ENCODE assay signal across 10 cellular contexts in genomic region chr17:59621771-59622170, GRCh38. TPM values are rescaled to one million over a fixed set of nuclear protein-coding genes. Genes with fewer than 3 reads are reported as not detected.
DNase-seq lines count a peak whose midpoint lies in the region; ATAC-seq lines count a peak whose summit lies in the region.
"Had no signal": no experiment of that assay in that cellular context is flagged by ENCODE, and none has a peak within 500 bp of the region (broad histone marks: within the 10 kb centered on the region; RNA-seq: fewer than 3 reads in every experiment).

No MANE protein-coding gene starts in this region.

- no peak for ATAC-seq in activated T-cell treated with anti-CD3 and anti-CD28 coated beads, Interleukin-2, amount 50 U/mL, for 4 hours
- no peak for ATAC-seq in activated CD8-positive, alpha-beta T cell treated with anti-CD3 and anti-CD28 coated beads, Interleukin-2, amount 10 ng/mL, durations not matched to agents 7 days and 5 days
- no peak for ATAC-seq in stimulated activated naive B cell treated with anti-CD40 and anti-IgM and Interleukin-4, amounts not matched to agents 10 μg/mL and 1 μg/mL and 100 μg/mL, for 72 hours (replicated peaks)

- H3K27me3 Mint-ChIP-seq in activated T-cell treated with anti-CD3 and anti-CD28 coated beads, Interleukin-2, amount 50 U/mL, for 4 hours (ENCODE audit: low read depth): no peaks in the 10 kb centered on the region
- no peaks in the 10 kb centered on the region for H3K27me3 Mint-ChIP-seq in activated CD8-positive, alpha-beta T cell treated with anti-CD3 and anti-CD28 coated beads, Interleukin-2, amount 10 ng/mL, durations not matched to agents 7 days and 5 days (ENCODE audit: low read depth)
- H3K27me3 Mint-ChIP-seq in stimulated activated naive B cell treated with anti-CD40 and anti-IgM and Interleukin-4, amounts not matched to agents 10 μg/mL and 1 μg/mL and 100 μg/mL, for 72 hours: no peaks in the 10 kb centered on the region

- H3K9me3 ChIP-seq in iPS-15b (ENCODE audit: control insufficient read depth, insufficient read depth, low read length): no peaks in the 10 kb centered on the region

- DNase-seq in activated T-cell treated with anti-CD3 and anti-CD28 coated beads, Interleukin-2, amount 50 U/mL, for 4 hours: no peak
- no peak for DNase-seq in activated T-cell treated with anti-CD3 and anti-CD28 coated beads, Interleukin-2, amount 50 U/mL, for 1 hour
- DNase-seq in activated CD8-positive, alpha-beta T cell treated with anti-CD3 and anti-CD28 coated beads, Interleukin-2, amount 10 ng/mL, durations not matched to agents 7 days and 5 days: no peak
- DNase-seq in stimulated activated naive B cell treated with anti-CD40 and anti-IgM and Interleukin-4, amounts not matched to agents 10 μg/mL and 1 μg/mL and 100 μg/mL, for 72 hours: no peak
- DNase-seq in cerebellar cortex (ENCODE audit: low spot score) (no peak), ureter (ENCODE audit: low spot score) (no peak), 8988T (no peak)
- DNase-seq: HCEC 1CT, NCI-H526 treated with DMSO at 0.1 percent for 48 hours had no signal

- H3K4me3 ChIP-seq in iPS-15b (ENCODE audit: low read depth, low read length): peak overlapping the region; percentile 96

- no peaks in the 10 kb centered on the region for H3K9me3 Mint-ChIP-seq in activated T-cell treated with anti-CD3 and anti-CD28 coated beads, Interleukin-2, amount 50 U/mL, for 4 hours
- H3K9me3 Mint-ChIP-seq in activated CD8-positive, alpha-beta T cell treated with anti-CD3 and anti-CD28 coated beads, Interleukin-2, amount 10 ng/mL, durations not matched to agents 7 days and 5 days (ENCODE audit: insufficient read depth): no peaks in the 10 kb centered on the region
- H3K9me3 Mint-ChIP-seq in stimulated activated naive B cell treated with anti-CD40 and anti-IgM and Interleukin-4, amounts not matched to agents 10 μg/mL and 1 μg/mL and 100 μg/mL, for 72 hours: no peaks in the 10 kb centered on the region

- no peaks in the 10 kb centered on the region for H3K27me3 ChIP-seq in iPS-15b (ENCODE audit: control insufficient read depth, insufficient read depth, low read length)

- CTCF ChIA-PET in activated CD8-positive, alpha-beta T cell treated with anti-CD3 and anti-CD28 coated beads, Interleukin-2, amount 10 ng/mL, durations not matched to agents 7 days and 5 days (lab: Charles Lee): interaction anchor here (0.8 to 1.6 kb wide), 2 partner anchors 12 to 292 kb away, joined by 3 to 4 read pairs; no protein-coding TSS in a partner anchor

- H3K4me1 ChIP-seq in iPS-15b (ENCODE audit: control insufficient read depth, insufficient read depth, low read length): peaks cover 5% of the 10 kb centered on the region

- POLR2A ChIA-PET in activated CD8-positive, alpha-beta T cell treated with anti-CD3 and anti-CD28 coated beads, Interleukin-2, amount 10 ng/mL, durations not matched to agents 7 days and 5 days (lab: Charles Lee): interaction anchor here (0.7 to 1.4 kb wide), 5 partner anchors 10 to 85 kb away, joined by 3 to 4 read pairs (median 3); partner anchors contain the start of genes PTRH2 and VMP1

- H3K9ac ChIP-seq in iPS-15b (ENCODE audit: low read depth, low read length): no peak overlapping the region

- no peaks in the 10 kb centered on the region for H3K36me3 ChIP-seq in iPS-15b (ENCODE audit: control insufficient read depth, insufficient read depth, low read length)

- H3K27ac Mint-ChIP-seq in activated CD8-positive, alpha-beta T cell treated with anti-CD3 and anti-CD28 coated beads, Interleukin-2, amount 10 ng/mL, durations not matched to agents 7 days and 5 days: no peak overlapping the region
- H3K27ac Mint-ChIP-seq in stimulated activated naive B cell treated with anti-CD40 and anti-IgM and Interleukin-4, amounts not matched to agents 10 μg/mL and 1 μg/mL and 100 μg/mL, for 72 hours: peak overlapping the region; percentile 63

- peaks cover 67% of the 10 kb centered on the region for H3K4me1 Mint-ChIP-seq in activated T-cell treated with anti-CD3 and anti-CD28 coated beads, Interleukin-2, amount 50 U/mL, for 4 hours (ENCODE audit: low read depth)
- peaks cover 58% of the 10 kb centered on the region for H3K4me1 Mint-ChIP-seq in activated CD8-positive, alpha-beta T cell treated with anti-CD3 and anti-CD28 coated beads, Interleukin-2, amount 10 ng/mL, durations not matched to agents 7 days and 5 days (ENCODE audit: low read depth)
- H3K4me1 Mint-ChIP-seq in stimulated activated naive B cell treated with anti-CD40 and anti-IgM and Interleukin-4, amounts not matched to agents 10 μg/mL and 1 μg/mL and 100 μg/mL, for 72 hours: peaks cover 21 to 49% of the 10 kb centered on the region in 2 donors

- H3K4me3 Mint-ChIP-seq in activated T-cell treated with anti-CD3 and anti-CD28 coated beads, Interleukin-2, amount 50 U/mL, for 4 hours: peak overlapping the region; percentile 95
- H3K4me3 Mint-ChIP-seq in activated CD8-positive, alpha-beta T cell treated with anti-CD3 and anti-CD28 coated beads, Interleukin-2, amount 10 ng/mL, durations not matched to agents 7 days and 5 days: peak overlapping the region; percentile 83
- H3K4me3 Mint-ChIP-seq in stimulated activated naive B cell treated with anti-CD40 and anti-IgM and Interleukin-4, amounts not matched to agents 10 μg/mL and 1 μg/mL and 100 μg/mL, for 72 hours: peak overlapping the region; percentile 88 to 92

- H3K36me3 Mint-ChIP-seq in activated T-cell treated with anti-CD3 and anti-CD28 coated beads, Interleukin-2, amount 50 U/mL, for 4 hours (ENCODE audit: insufficient read depth): peaks cover 13% of the 10 kb centered on the region
- H3K36me3 Mint-ChIP-seq in activated CD8-positive, alpha-beta T cell treated with anti-CD3 and anti-CD28 coated beads, Interleukin-2, amount 10 ng/mL, durations not matched to agents 7 days and 5 days (ENCODE audit: low read depth): peaks cover 39% of the 10 kb centered on the region
- peaks cover 18 to 24% of the 10 kb centered on the region in 2 donors for H3K36me3 Mint-ChIP-seq in stimulated activated naive B cell treated with anti-CD40 and anti-IgM and Interleukin-4, amounts not matched to agents 10 μg/mL and 1 μg/mL and 100 μg/mL, for 72 hours

RNA-seq across cellular contexts. Expression of gene CLTC, which starts 2.1 kb away (rescaled TPM):
- total RNA-seq in activated T-cell treated with anti-CD3 and anti-CD28 coated beads, Interleukin-2, amount 50 U/mL, for 4 hours: 100 to 1,000 TPM; 177 to 195 (median 183) TPM
- 100 to 1,000 TPM; 126 to 131 TPM for total RNA-seq in activated CD8-positive, alpha-beta T cell treated with anti-CD3 and anti-CD28 coated beads, Interleukin-2, amount 10 ng/mL, durations not matched to agents 7 days and 5 days
- 293 TPM for total RNA-seq in ureter

RNA-seq across cellular contexts. Expression of gene DHX40, which starts 56.4 kb away (rescaled TPM):
- 10 to 100 TPM; 14.5 to 15.3 (median 15.3) TPM for total RNA-seq in activated T-cell treated with anti-CD3 and anti-CD28 coated beads, Interleukin-2, amount 50 U/mL, for 4 hours
- 10 to 100 TPM; 17.7 to 20.8 TPM for total RNA-seq in activated CD8-positive, alpha-beta T cell treated with anti-CD3 and anti-CD28 coated beads, Interleukin-2, amount 10 ng/mL, durations not matched to agents 7 days and 5 days
- total RNA-seq in ureter: 30.4 TPM
